8 cellular contexts compared by ENCODE assay signal in the genomic region with DNA sequence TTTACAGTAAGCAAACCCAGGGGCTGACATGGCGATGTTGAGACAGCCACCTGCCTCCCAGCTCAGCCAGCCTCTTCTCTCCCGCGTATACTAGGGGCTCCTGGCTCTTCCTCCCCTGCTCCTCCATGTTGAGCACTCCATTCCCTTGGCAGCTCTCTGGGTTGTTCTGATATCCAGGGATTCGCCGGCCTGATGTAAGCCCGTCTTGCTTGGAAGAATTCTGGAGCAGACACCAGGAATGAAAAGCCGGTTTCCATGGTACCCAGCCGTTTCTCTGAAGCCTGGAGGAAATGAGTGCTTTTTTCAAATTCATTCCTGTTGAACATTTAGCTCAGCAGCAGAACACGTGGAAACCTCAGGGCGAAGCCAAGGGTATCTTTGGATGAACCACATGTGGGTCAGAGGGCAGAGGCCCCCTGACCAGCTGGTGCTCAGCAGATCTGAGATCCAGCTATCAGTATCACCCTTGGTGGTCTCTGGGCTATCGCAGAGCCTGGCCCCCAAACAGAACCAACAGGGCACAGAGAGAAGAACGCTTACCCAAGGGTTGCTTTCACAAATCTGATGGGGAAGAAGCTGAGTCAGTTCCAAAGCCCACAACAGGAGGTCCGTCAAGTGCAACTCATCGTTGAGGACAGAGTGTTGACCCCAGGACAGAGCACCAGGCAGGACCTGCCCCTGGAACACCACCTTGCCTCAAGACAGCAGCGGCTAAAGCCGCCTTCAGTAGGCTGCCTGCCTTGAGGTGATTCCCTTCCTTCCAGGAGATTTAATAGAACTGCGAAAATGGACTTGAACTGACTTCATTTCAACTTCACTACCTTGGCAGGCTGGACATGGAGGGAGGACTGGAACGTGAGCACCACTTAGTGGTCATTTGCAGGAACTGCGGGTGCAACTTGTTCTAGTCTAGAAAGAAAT.
A peak's percentile ranks its signal among the peaks of the same experiment; 100 is the strongest.
DNase-seq lines count a peak whose midpoint lies in the region; ATAC-seq and TF ChIP-seq lines count a peak whose summit lies in the region.

No MANE protein-coding gene starts in this region.

- H3K27me3 ChIP-seq in HCT116 (ENCODE audit: insufficient read depth, low read length) (peaks cover 40% of the 10 kb centered on the region), colonic mucosa (no peaks in the 10 kb centered on the region), liver (ENCODE audit: control insufficient read depth in 4 of 4, insufficient read depth in 4 of 4, low read length in 3 of 4) (peaks cover 0 to 5% (median 3%) of the 10 kb centered on the region in 4 donors)

- H3K9ac ChIP-seq in HCT116 (ENCODE audit: low read length): no peak overlapping the region
- no peak overlapping the region for H3K9ac ChIP-seq in colonic mucosa (ENCODE audit: low read depth in 2 of 2, low read length in 2 of 2)
- H3K9ac ChIP-seq in liver (ENCODE audit: low read depth in 1 of 2, low read length in 2 of 2): no peak overlapping the region

- intact Hi-C loops in HCT116 (cut with micrococcal nuclease) (loop anchor here (1.0 to 5.0 kb wide), 4 partner anchors 34 to 1249 kb away; no protein-coding TSS in a partner anchor), colonic mucosa (cut with DNase I) (loop anchor here (5.0 to 10.0 kb wide), 4 partner anchors 35 to 1027 kb away; no protein-coding TSS in a partner anchor)

- CTCF ChIA-PET in HCT116 (lab: Charles Lee): interaction anchor here (0.6 to 2.2 kb wide), 7 partner anchors 33 to 1030 kb away, joined by 3 to 11 read pairs (median 3); no protein-coding TSS in a partner anchor

- no peak for TF ChIP-seq POLR2A in HCT116 (IDR thresholded peaks at IDR 0.05; ENCODE audit: borderline replicate concordance, extremely low read depth, insufficient read depth, insufficient read length)

- BruUV-seq in HCT116 (replicated peaks; lab: Mats Ljungman, UMichigan): no TSS peak

- DNase-seq in DMS153 treated with DMSO at 0.1 percent for 48 hours (lab: John Stamatoyannopoulos, UW; ENCODE audit: unreplicated experiment) (peak; percentile 59), HCT116 (ENCODE audit: low read depth, low spot score) (peak; percentile 56), NCI-H2171 (lab: John Stamatoyannopoulos, UW) (peak; percentile 50), UCSD-AML1 (lab: John Stamatoyannopoulos, UW; ENCODE audit: unreplicated experiment) (peak; percentile 47), colonic mucosa (peak; percentile 66)
- DNase-seq in stimulated activated CD8-positive, alpha-beta memory T cell treated with anti-CD3 and anti-CD28 coated beads, Interleukin-12 subunit alpha, Interleukin-12 subunit beta, amount 100 ng/mL, for 1 hour (ENCODE audit: low read depth): peak; percentile 13

- POLR2A ChIA-PET in HCT116 (lab: Charles Lee): no interaction called here

- RAD21 ChIA-PET in HCT116 (lab: Charles Lee; ENCODE audit: low non-redundant PET in 1 of 2, low total read pairs in 2 of 2, uncharacterized antibody in 2 of 2, unreplicated experiment in 2 of 2): no interaction called here

- no peak overlapping the region for H3K27ac ChIP-seq in HCT116 (ENCODE audit: low read depth, low read length)
- H3K27ac ChIP-seq in colonic mucosa: no peak overlapping the region
- no peak overlapping the region for H3K27ac ChIP-seq in liver (ENCODE audit: low read depth in 1 of 2, low read length in 2 of 2)

- TF ChIP-seq CTCF in HCT116 (IDR thresholded peaks at IDR 0.05 in 2 of 3, conservative IDR thresholded peaks at IDR 0.05 in 1 of 3; ENCODE audit: borderline replicate concordance in 1 of 3, insufficient read depth in 1 of 3, low read depth in 2 of 3, low read length in 2 of 3) (peak; percentile 70 to 99 (median 95); a peak in 5 of 6 replicates), colonic mucosa (IDR thresholded peaks at IDR 0.05) (peak; percentile 99), liver (IDR thresholded peaks at IDR 0.05; ENCODE audit: low read depth, low read length, missing input control) (peak; percentile 99)

- no peaks in the 10 kb centered on the region for H4K20me1 ChIP-seq in HCT116 (ENCODE audit: insufficient read depth)

- WGBS in liver: 54% methylated on average over 19 of the region's 19 CpGs

- H3K9me3 ChIP-seq in HCT116 (ENCODE audit: control insufficient read depth in 1 of 2, insufficient read depth in 1 of 2, low read depth in 1 of 2, low read length in 2 of 2) (no peaks in the 10 kb centered on the region), colonic mucosa (no peaks in the 10 kb centered on the region), liver (ENCODE audit: control insufficient read depth in 4 of 4, low read length in 3 of 4) (no peaks in the 10 kb centered on the region)

- H3K4me3 ChIP-seq in HCT116 (replicated peaks in 1 of 2; ENCODE audit: low read depth in 1 of 2, low read length in 2 of 2) (no peak overlapping the region), colonic mucosa (no peak overlapping the region), liver (ENCODE audit: low read depth in 1 of 3, low read length in 3 of 3) (no peak overlapping the region)

- H3K36me3 ChIP-seq in HCT116 (ENCODE audit: control insufficient read depth in 1 of 2, insufficient read depth in 2 of 2, low read length in 2 of 2) (no peaks in the 10 kb centered on the region), colonic mucosa (no peaks in the 10 kb centered on the region), liver (ENCODE audit: control insufficient read depth in 4 of 4, insufficient read depth in 3 of 4, low read depth in 1 of 4, low read length in 3 of 4) (no peaks in the 10 kb centered on the region)

- ATAC-seq in HCT116 (peak; percentile 80), HG02970 (IDR thresholded peaks at IDR 0.05; ENCODE audit: low FRiP score, unreplicated experiment) (no peak)

- H2AFZ ChIP-seq in HCT116 (ENCODE audit: low read depth, low read length, poor library complexity, severe bottlenecking): no peak overlapping the region

- H3K9me2 ChIP-seq in HCT116 (ENCODE audit: insufficient read depth): no peaks in the 10 kb centered on the region

- no peak overlapping the region for H3K4me2 ChIP-seq in HCT116 (ENCODE audit: low read length)

- H3K4me1 ChIP-seq in HCT116 (ENCODE audit: control insufficient read depth in 1 of 2, insufficient read depth in 2 of 2, low read length in 2 of 2): no peaks in the 10 kb centered on the region
- H3K4me1 ChIP-seq in colonic mucosa: no peaks in the 10 kb centered on the region
- peaks cover 0 to 4% (median 0%) of the 10 kb centered on the region in 4 donors for H3K4me1 ChIP-seq in liver (ENCODE audit: control insufficient read depth in 4 of 4, insufficient read depth in 4 of 4, low read length in 3 of 4)

- no peaks in the 10 kb centered on the region for H3K79me2 ChIP-seq in HCT116 (ENCODE audit: insufficient read depth, low read length)

- TF ChIP-seq RAD21 in HCT116 (IDR thresholded peaks at IDR 0.05; ENCODE audit: low read depth) (peak; percentile 84), liver (IDR thresholded peaks at IDR 0.05) (peak; percentile 99 to 100)

TF ChIP-seq in HCT116, 20 proteins besides CTCF, POLR2A, EP300 and RAD21:
- TF ChIP-seq EZH2phosphoT487 (IDR thresholded peaks at IDR 0.05; ENCODE audit: borderline replicate concordance): no peak
- TF ChIP-seq, protein P1, sequence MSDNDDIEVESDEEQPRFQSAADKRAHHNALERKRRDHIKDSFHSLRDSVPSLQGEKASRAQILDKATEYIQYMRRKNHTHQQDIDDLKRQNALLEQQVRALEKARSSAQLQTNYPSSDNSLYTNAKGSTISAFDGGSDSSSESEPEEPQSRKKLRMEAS (IDR thresholded peaks at IDR 0.05): no peak
- TF ChIP-seq CEBPB (IDR thresholded peaks at IDR 0.05; ENCODE audit: low read depth): no peak
- no peak for TF ChIP-seq JUND (IDR thresholded peaks at IDR 0.05)
- no peak for TF ChIP-seq SP1 (IDR thresholded peaks at IDR 0.05; ENCODE audit: low read depth)
- no peak for TF ChIP-seq ZNF274 (IDR thresholded peaks at IDR 0.05; ENCODE audit: low read depth, low read length)
- no peak for TF ChIP-seq SIN3A (IDR thresholded peaks at IDR 0.05; ENCODE audit: low read depth)
- no peak for TF ChIP-seq EZH2 (IDR thresholded peaks at IDR 0.05)
- TF ChIP-seq SRF (IDR thresholded peaks at IDR 0.05; ENCODE audit: low read depth): no peak
- no peak for TF ChIP-seq YY1 (IDR thresholded peaks at IDR 0.05; ENCODE audit: extremely low read depth, insufficient replicate concordance, low read depth, low read length)

TF ChIP-seq in liver, 16 proteins besides CTCF, POLR2A, EP300 and RAD21:
- TF ChIP-seq, protein P1 (IDR thresholded peaks at IDR 0.05): no peak
- TF ChIP-seq TAF1 (conservative IDR thresholded peaks at IDR 0.05) (no peak), FOXA2 (IDR thresholded peaks at IDR 0.05) (no peak), EGR1 (IDR thresholded peaks at IDR 0.05; ENCODE audit: low read depth in 2 of 2) (no peak), FOXA1 (IDR thresholded peaks at IDR 0.05) (no peak)
- TF ChIP-seq, protein P2, sequence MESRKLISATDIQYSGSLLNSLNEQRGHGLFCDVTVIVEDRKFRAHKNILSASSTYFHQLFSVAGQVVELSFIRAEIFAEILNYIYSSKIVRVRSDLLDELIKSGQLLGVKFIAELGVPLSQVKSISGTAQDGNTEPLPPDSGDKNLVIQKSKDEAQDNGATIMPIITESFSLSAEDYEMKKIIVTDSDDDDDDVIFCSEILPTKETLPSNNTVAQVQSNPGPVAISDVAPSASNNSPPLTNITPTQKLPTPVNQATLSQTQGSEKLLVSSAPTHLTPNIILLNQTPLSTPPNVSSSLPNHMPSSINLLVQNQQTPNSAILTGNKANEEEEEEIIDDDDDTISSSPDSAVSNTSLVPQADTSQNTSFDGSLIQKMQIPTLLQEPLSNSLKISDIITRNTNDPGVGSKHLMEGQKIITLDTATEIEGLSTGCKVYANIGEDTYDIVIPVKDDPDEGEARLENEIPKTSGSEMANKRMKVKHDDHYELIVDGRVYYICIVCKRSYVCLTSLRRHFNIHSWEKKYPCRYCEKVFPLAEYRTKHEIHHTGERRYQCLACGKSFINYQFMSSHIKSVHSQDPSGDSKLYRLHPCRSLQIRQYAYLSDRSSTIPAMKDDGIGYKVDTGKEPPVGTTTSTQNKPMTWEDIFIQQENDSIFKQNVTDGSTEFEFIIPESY (IDR thresholded peaks at IDR 0.05): no peak

Comparison
In these comparisons a context has a peak if more than half of its experiments do, and no peak if none do; other contexts are left out.
1. DNase-seq: peak in every context shown above with its lines; median percentile 66 in colonic mucosa; 59 in DMS153 treated with DMSO at 0.1 percent for 48 hours; 56 in HCT116; 50 in NCI-H2171; 47 in UCSD-AML1; 13 in stimulated activated CD8-positive, alpha-beta memory T cell treated with anti-CD3 and anti-CD28 coated beads, Interleukin-12 subunit alpha, Interleukin-12 subunit beta, amount 100 ng/mL, for 1 hour.